In the genomic region with DNA sequence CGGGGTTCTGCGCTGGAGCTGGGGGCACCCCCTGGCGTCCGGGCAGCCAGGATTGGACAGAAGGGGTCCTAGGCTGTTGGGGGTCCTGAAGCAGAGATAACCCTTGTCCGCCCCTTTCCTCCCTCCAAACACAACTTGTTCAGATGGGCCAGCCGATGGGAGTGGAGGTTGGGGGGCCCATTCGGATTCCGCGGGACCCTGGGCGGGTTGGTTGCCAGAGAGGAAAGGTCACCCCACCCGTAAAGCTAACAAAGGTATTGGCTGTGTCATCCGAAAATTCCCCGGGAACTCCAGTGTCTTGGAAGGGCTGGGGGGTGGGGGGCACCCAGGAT, we compare ENCODE assay signal across 8 cellular contexts. TPM values are rescaled to one million over a fixed set of nuclear protein-coding genes. Genes with fewer than 3 reads are reported as not detected.
DNase-seq lines count a peak whose midpoint lies in the region; ATAC-seq, FAIRE-seq and TF ChIP-seq lines count a peak whose summit lies in the region.

No MANE protein-coding gene starts in this region.

- H3K4me1 Mint-ChIP-seq in progenitor cell of endocrine pancreas (ENCODE audit: low read depth): peaks cover 15% of the 10 kb centered on the region

- H3K27ac ChIP-seq in Peyer's patch: peak overlapping the region; percentile 33 to 84 (median 72)
- no peak overlapping the region for H3K27ac ChIP-seq in esophagus squamous epithelium

- H3K9me3 ChIP-seq in Peyer's patch (no peaks in the 10 kb centered on the region), esophagus squamous epithelium (no peaks in the 10 kb centered on the region)

- H3K36me3 ChIP-seq in Peyer's patch (no peaks in the 10 kb centered on the region), esophagus squamous epithelium (no peaks in the 10 kb centered on the region)

- H3K4me3 ChIP-seq in Peyer's patch (peak overlapping the region; percentile 67 to 89 (median 72)), esophagus squamous epithelium (peak overlapping the region; percentile 39 to 81 (median 60))

- H3K27me3 Mint-ChIP-seq in progenitor cell of endocrine pancreas: peaks cover 55% of the 10 kb centered on the region

- H3K9me3 Mint-ChIP-seq in progenitor cell of endocrine pancreas (ENCODE audit: low read depth): no peaks in the 10 kb centered on the region

- DNase-seq in DMS53 (lab: John Stamatoyannopoulos, UW) (peak; percentile 70), Peyer's patch (no peak), esophagus squamous epithelium (lab: John Stamatoyannopoulos, UW) (no peak), progenitor cell of endocrine pancreas (ENCODE audit: low spot score, unreplicated experiment) (no peak), D721Med (ENCODE audit: insufficient read length, low spot score) (no peak), left lobe of liver (ENCODE audit: low spot score) (no peak)

- H3K27ac Mint-ChIP-seq in progenitor cell of endocrine pancreas: no peak overlapping the region

- WGBS in esophagus squamous epithelium, 2 donors: 12 to 33% methylated on average over 7 of the region's 13 CpGs

- TF ChIP-seq CTCF in Peyer's patch (IDR thresholded peaks at IDR 0.05) (no peak), esophagus squamous epithelium (IDR thresholded peaks at IDR 0.05) (no peak), progenitor cell of endocrine pancreas (IDR thresholded peaks at IDR 0.05; ENCODE audit: unreplicated experiment) (no peak), D721Med (IDR thresholded peaks at IDR 0.05; ENCODE audit: insufficient read depth, missing control alignments) (no peak)

- ATAC-seq in GM19467 (IDR thresholded peaks at IDR 0.05; ENCODE audit: unreplicated experiment) (no peak), GM21367 (IDR thresholded peaks at IDR 0.05; ENCODE audit: unreplicated experiment) (no peak), left lobe of liver (no peak)

- TF ChIP-seq POLR2A in Peyer's patch (IDR thresholded peaks at IDR 0.05) (no peak), esophagus squamous epithelium (IDR thresholded peaks at IDR 0.05) (no peak)

- H3K4me3 Mint-ChIP-seq in progenitor cell of endocrine pancreas (ENCODE audit: low read depth): peak overlapping the region; percentile 62

- no peak for FAIRE-seq in D721Med (lab: Jason Lieb, UNC)

- H3K36me3 Mint-ChIP-seq in progenitor cell of endocrine pancreas (ENCODE audit: insufficient read depth): no peaks in the 10 kb centered on the region

- intact Hi-C loops in esophagus squamous epithelium (cut with DNase I): no loop called here

- H3K27me3 ChIP-seq in Peyer's patch: no peaks in the 10 kb centered on the region
- H3K27me3 ChIP-seq in esophagus squamous epithelium: peaks cover 0 to 88% (median 5%) of the 10 kb centered on the region in 4 donors

- peaks cover 0 to 34% (median 10%) of the 10 kb centered on the region in 4 donors for H3K4me1 ChIP-seq in Peyer's patch
- H3K4me1 ChIP-seq in esophagus squamous epithelium: peaks cover 13 to 65% (median 13%) of the 10 kb centered on the region in 3 donors

RNA-seq across cellular contexts. Expression of gene FAM222A, which starts 1.3 kb away (rescaled TPM):
- total RNA-seq in Peyer's patch (10 to 100 TPM in 1 of 4 donors, 1 to 10 TPM in 3; 3.9 to 26.1 (median 7.0) TPM), esophagus squamous epithelium (1 to 10 TPM in 3 of 4 donors, under 1 TPM in 1; 0.57 to 9.3 (median 5.0) TPM), progenitor cell of endocrine pancreas (11.6 and 12.7 TPM in 2 replicates), left lobe of liver (1.8 TPM)

Comparison
In these comparisons a context has a peak if more than half of its experiments do, and no peak if none do; other contexts are left out.
1. H3K27ac ChIP-seq: peak in Peyer's patch (4 of 4); none in esophagus squamous epithelium (0 of 4).